In genomic region chrX:46574941-46575381, GRCh38 we compare ENCODE assay signal across 8 cellular contexts. TPM values are rescaled to one million over a fixed set of nuclear protein-coding genes. Genes with fewer than 3 reads are reported as not detected.
DNase-seq lines count a peak whose midpoint lies in the region; ATAC-seq and TF ChIP-seq lines count a peak whose summit lies in the region.

No MANE protein-coding gene starts in this region.

- DNase-seq in DMS79 (lab: John Stamatoyannopoulos, UW) (peak; percentile 23), DMS79 treated with DMSO at 0.1 percent for 48 hours (lab: John Stamatoyannopoulos, UW) (no peak), NCI-H1930 (lab: John Stamatoyannopoulos, UW) (peak; percentile 4 to 26), glomerular visceral epithelial cell (ENCODE audit: extremely low spot score) (peak; percentile 8), sigmoid colon (no peak), C1 segment of cervical spinal cord (lab: John Stamatoyannopoulos, UW) (no peak)
- DNase-seq in activated T-cell treated with anti-CD3 and anti-CD28 coated beads, Interleukin-2, amount 50 U/mL, for 24 hours = peak; percentile 64

- no peaks in the 10 kb centered on the region for H3K36me3 ChIP-seq in sigmoid colon

- peak overlapping the region; percentile 78 for H3K4me3 Mint-ChIP-seq in activated T-cell treated with anti-CD3 and anti-CD28 coated beads, Interleukin-2, amount 50 U/mL, for 24 hours

- H3K27ac ChIP-seq in sigmoid colon = peak overlapping the region; percentile 42 to 67 (median 66)

- no peak overlapping the region for H3K27ac Mint-ChIP-seq in activated T-cell treated with anti-CD3 and anti-CD28 coated beads, Interleukin-2, amount 50 U/mL, for 24 hours

- peak overlapping the region; percentile 38 to 61 (median 54) for H3K4me3 ChIP-seq in sigmoid colon

- H3K36me3 Mint-ChIP-seq in activated T-cell treated with anti-CD3 and anti-CD28 coated beads, Interleukin-2, amount 50 U/mL, for 24 hours (ENCODE audit: low read depth) = peaks cover 15% of the 10 kb centered on the region

- WGBS in sigmoid colon, 2 donors = 1 to 17% methylated on average over 66 of the region's 66 CpGs

- H3K27me3 Mint-ChIP-seq in activated T-cell treated with anti-CD3 and anti-CD28 coated beads, Interleukin-2, amount 50 U/mL, for 24 hours = peaks cover 24% of the 10 kb centered on the region

- H3K27me3 ChIP-seq in sigmoid colon = peaks cover 0 to 8% (median 0%) of the 10 kb centered on the region in 3 donors

- H3K9me3 ChIP-seq in sigmoid colon = no peaks in the 10 kb centered on the region

- peaks cover 0 to 13% (median 7%) of the 10 kb centered on the region in 4 donors for H3K4me1 ChIP-seq in sigmoid colon

- H3K4me1 Mint-ChIP-seq in activated T-cell treated with anti-CD3 and anti-CD28 coated beads, Interleukin-2, amount 50 U/mL, for 24 hours (ENCODE audit: low read depth) = peaks cover 51% of the 10 kb centered on the region

- no peak for TF ChIP-seq EP300 in sigmoid colon (IDR thresholded peaks at IDR 0.05)

- intact Hi-C loops in sigmoid colon (cut with DNase I) = no loop called here

- no peak for ATAC-seq in GM21576 (IDR thresholded peaks at IDR 0.05; ENCODE audit: unreplicated experiment)

- TF ChIP-seq CTCF in sigmoid colon (IDR thresholded peaks at IDR 0.05) = no peak

- TF ChIP-seq POLR2A in sigmoid colon (IDR thresholded peaks at IDR 0.05) = no peak

- H3K9me3 Mint-ChIP-seq in activated T-cell treated with anti-CD3 and anti-CD28 coated beads, Interleukin-2, amount 50 U/mL, for 24 hours = no peaks in the 10 kb centered on the region

RNA-seq across cellular contexts. Expression of gene CHST7, which starts 1.4 kb away (rescaled TPM):
- total RNA-seq in sigmoid colon = 10 to 100 TPM in 2 of 4 donors, 1 to 10 TPM in 2; 6.6 to 15.8 (median 9.4) TPM
- polyA plus RNA-seq in sigmoid colon = 1 to 10 TPM; 1.2 to 2.1 (median 1.9) TPM

RNA-seq across cellular contexts. Expression of gene ZNF674, which starts 29.7 kb away (rescaled TPM):
- total RNA-seq in sigmoid colon = 1 to 10 TPM; 3.0 to 9.1 (median 5.5) TPM
- 1 to 10 TPM; 1.2 to 1.4 (median 1.3) TPM for polyA plus RNA-seq in sigmoid colon

Comparison
In these comparisons a context has a peak if more than half of its experiments do, and no peak if none do; other contexts are left out.
1. DNase-seq: peak in DMS79 (single experiment), NCI-H1930 (2 of 2), activated T-cell treated with anti-CD3 and anti-CD28 coated beads, Interleukin-2, amount 50 U/mL, for 24 hours (single experiment) and glomerular visceral epithelial cell (single experiment); none in DMS79 treated with DMSO at 0.1 percent for 48 hours (single experiment), sigmoid colon (single experiment) and C1 segment of cervical spinal cord (0 of 14).